In genomic region chr19:49085020-49085867, GRCh38 we compare ENCODE assay signal across 8 cellular contexts. TPM values are rescaled to one million over a fixed set of nuclear protein-coding genes. Genes with fewer than 3 reads are reported as not detected.
DNase-seq lines count a peak whose midpoint lies in the region; ATAC-seq and TF ChIP-seq lines count a peak whose summit lies in the region.

Gene SNRNP70, plus strand, starts transcription at chr19:49085451. Its CDS starts 964 bp downstream, at chr19:49086415.

- peaks cover 21 to 52% (median 41%) of the 10 kb centered on the region in 6 donors for H3K4me1 ChIP-seq in spleen

- peaks cover 0 to 40% (median 24%) of the 10 kb centered on the region in 6 donors for H3K36me3 ChIP-seq in spleen

- CTCF ChIA-PET in AG04449 (lab: Yijun Ruan, JAX), result interaction anchor here (1.4 to 4.0 kb wide), 2 partner anchors 12 to 114 kb away, joined by 4 to 76 read pairs; no protein-coding TSS in a partner anchor
- CTCF ChIA-PET in activated B cell treated with CpG ODN at 0.5 μM for 24 hours (lab: Charles Lee), result no interaction called here

- peak; percentile 80 for ATAC-seq in GM18907 (IDR thresholded peaks at IDR 0.05; ENCODE audit: unreplicated experiment)
- ATAC-seq in HG03196 (IDR thresholded peaks at IDR 0.05; ENCODE audit: unreplicated experiment), result peak; percentile 83
- peak; percentile 97 for ATAC-seq in activated B cell treated with CpG ODN at 0.5 μM for 24 hours (ENCODE audit: low read depth)

- H3K27me3 Mint-ChIP-seq in activated B cell treated with CpG ODN at 0.5 μM for 24 hours, result peaks cover 6% of the 10 kb centered on the region
- H3K27me3 Mint-ChIP-seq in immature natural killer cell (ENCODE audit: low read depth in 3 of 3), result peaks cover 20 to 22% (median 20%) of the 10 kb centered on the region in 3 donors

- H3K36me3 Mint-ChIP-seq in activated B cell treated with CpG ODN at 0.5 μM for 24 hours (ENCODE audit: low read depth), result peaks cover 39% of the 10 kb centered on the region
- H3K36me3 Mint-ChIP-seq in immature natural killer cell, result peaks cover 4 to 8% (median 5%) of the 10 kb centered on the region in 3 donors

- peak within 1 kb of the TSS; percentile 89 for H3K27ac ChIP-seq in caudate nucleus (ENCODE audit: low read depth, low read length)
- peak within 1 kb of the TSS; percentile 86 to 96 (median 92) for H3K27ac ChIP-seq in spleen

- POLR2A ChIA-PET in AG04449 (lab: Yijun Ruan, JAX), result no interaction called here
- POLR2A ChIA-PET in activated B cell treated with CpG ODN at 0.5 μM for 24 hours (lab: Charles Lee), result interaction anchor here (1.0 kb wide), 1 partner anchor 13 kb away, joined by 4 read pairs; no protein-coding TSS in a partner anchor

- H3K9me3 Mint-ChIP-seq in activated B cell treated with CpG ODN at 0.5 μM for 24 hours (no peaks in the 10 kb centered on the region), immature natural killer cell (no peaks in the 10 kb centered on the region)

- peak; percentile 95 for DNase-seq in AG04449 (ENCODE audit: low read depth, low spot score)
- peak; percentile 98 for DNase-seq in NCI-H345 (lab: John Stamatoyannopoulos, UW)
- DNase-seq in activated B cell treated with CpG ODN at 0.5 μM for 24 hours, result peak; percentile 99
- DNase-seq in caudate nucleus (lab: John Stamatoyannopoulos, UW), result peak; percentile 78 to 100 (median 97)
- peak; percentile 100 for DNase-seq in immature natural killer cell
- peak; percentile 100 for DNase-seq in spleen

- peak; percentile 54 to 87 (median 72) for TF ChIP-seq POLR2A in spleen (IDR thresholded peaks at IDR 0.05)

- H3K27ac Mint-ChIP-seq in activated B cell treated with CpG ODN at 0.5 μM for 24 hours, result peak within 1 kb of the TSS; percentile 93
- H3K27ac Mint-ChIP-seq in immature natural killer cell, result peak within 1 kb of the TSS; percentile 83 to 96 (median 93)

- TF ChIP-seq CTCF in AG04449 (IDR thresholded peaks at IDR 0.05; ENCODE audit: insufficient read depth, low read length, missing control alignments) (no peak), activated B cell treated with CpG ODN at 0.5 μM for 24 hours (IDR thresholded peaks at IDR 0.05) (no peak), spleen (IDR thresholded peaks at IDR 0.05 in 8 of 11, conservative IDR thresholded peaks at IDR 0.05 in 3 of 11) (peak in 6 of 11 experiments; percentile 3 to 62 (median 32))

- no peaks in the 10 kb centered on the region for H3K27me3 ChIP-seq in spleen (replicated peaks in 1 of 7)

- H3K4me3 ChIP-seq in AG04449 (ENCODE audit: low read depth, low read length) (peak within 1 kb of the TSS; percentile 95), spleen (peak within 1 kb of the TSS; percentile 75 to 99 (median 95))

- intact Hi-C loops in activated B cell treated with CpG ODN at 0.5 μM for 24 hours (cut with micrococcal nuclease), result loop anchor here (1.0 to 10.0 kb wide), 5 partner anchors 34 to 447 kb away; partner anchors contain the start of genes C19orf73, GYS1, NUCB1 and PPFIA3
- intact Hi-C loops in spleen (cut with DNase I; ENCODE audit: low total_unique reads), result no loop called here

- H3K9me3 ChIP-seq in spleen, result no peaks in the 10 kb centered on the region

- H3K4me1 Mint-ChIP-seq in activated B cell treated with CpG ODN at 0.5 μM for 24 hours (peaks cover 41% of the 10 kb centered on the region), immature natural killer cell (peaks cover 35 to 38% of the 10 kb centered on the region in 2 donors)

- peak within 1 kb of the TSS; percentile 93 for H3K4me3 Mint-ChIP-seq in activated B cell treated with CpG ODN at 0.5 μM for 24 hours
- peak within 1 kb of the TSS; percentile 93 to 96 (median 95) for H3K4me3 Mint-ChIP-seq in immature natural killer cell

- 0 to 1% (median 0%) methylated on average over 69 to 89 of the region's 89 CpGs for WGBS in spleen, 5 donors

RNA-seq across cellular contexts. Expression of gene SNRNP70, which starts in this region (rescaled TPM):
- total RNA-seq in activated B cell treated with CpG ODN at 0.5 μM for 24 hours (268 and 298 TPM in 2 replicates), spleen (100 to 1,000 TPM; 238 to 337 (median 270) TPM)
- polyA plus RNA-seq in immature natural killer cell (10 to 100 TPM; 42.6 to 84.4 (median 48.8) TPM), spleen (100 to 1,000 TPM; 198 to 559 (median 421) TPM)

Comparison
In these comparisons a context has a peak if more than half of its experiments do, and no peak if none do; other contexts are left out.
1. Peak in every context shown above with its lines: DNase-seq, ATAC-seq, H3K4me3 ChIP-seq and H3K27ac ChIP-seq.
2. CTCF ChIP-seq: peak in spleen (6 of 11); none in AG04449 (single experiment) and activated B cell treated with CpG ODN at 0.5 μM for 24 hours (single experiment).